In genomic region chr5:173327948-173328895, GRCh38 we compare ENCODE assay signal across 1 cellular context.
A peak's percentile ranks its signal among the peaks of the same experiment; 100 is the strongest.
TF ChIP-seq lines count a peak whose summit lies in the region.

A gene with protein sequence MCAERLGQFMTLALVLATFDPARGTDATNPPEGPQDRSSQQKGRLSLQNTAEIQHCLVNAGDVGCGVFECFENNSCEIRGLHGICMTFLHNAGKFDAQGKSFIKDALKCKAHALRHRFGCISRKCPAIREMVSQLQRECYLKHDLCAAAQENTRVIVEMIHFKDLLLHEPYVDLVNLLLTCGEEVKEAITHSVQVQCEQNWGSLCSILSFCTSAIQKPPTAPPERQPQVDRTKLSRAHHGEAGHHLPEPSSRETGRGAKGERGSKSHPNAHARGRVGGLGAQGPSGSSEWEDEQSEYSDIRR (minus strand): TSS chr5:173328414. CDS start chr5:173328193, 221 bp downstream.

TF ChIP-seq in K562, 482 proteins besides CTCF, POLR2A, EP300 and RAD21 (continued from another document and continues in another):
- TF ChIP-seq PRDM10 (IDR thresholded peaks at IDR 0.05; ENCODE audit: partially characterized antibody) (no peak), VEZF1 (CRISPR knock-in tag; IDR thresholded peaks at IDR 0.05) (0 out of 2 replicates have a peak, but pooled peaks have one; percentile 26), CREB3L1 (IDR thresholded peaks at IDR 0.05; ENCODE audit: borderline replicate concordance, low read depth) (peak; percentile 76), ZNF23 (CRISPR knock-in tag; IDR thresholded peaks at IDR 0.05) (no peak), TEAD4 (IDR thresholded peaks at IDR 0.05; ENCODE audit: low read length) (no peak), TEAD4 (CRISPR knock-in tag; IDR thresholded peaks at IDR 0.05; ENCODE audit: borderline replicate concordance) (no peak), CBFA2T2 (conservative IDR thresholded peaks at IDR 0.05) (no peak), KDM2B (CRISPR knock-in tag; IDR thresholded peaks at IDR 0.05) (0 out of 2 replicates have a peak, but pooled peaks have one; percentile 70), ZNF75A (CRISPR knock-in tag; IDR thresholded peaks at IDR 0.05) (no peak), SREBF1 (IDR thresholded peaks at IDR 0.05; ENCODE audit: borderline replicate concordance, low read depth, low read length) (no peak), ZBTB7A (IDR thresholded peaks at IDR 0.05; ENCODE audit: borderline replicate concordance, control insufficient read depth, low read depth, low read length) (peak; percentile 64), THRA (IDR thresholded peaks at IDR 0.05) (no peak), ZFX (CRISPR knock-in tag; IDR thresholded peaks at IDR 0.05) (peak; percentile 62), TOE1 (IDR thresholded peaks at IDR 0.05; ENCODE audit: borderline replicate concordance) (peak; percentile 73), TOE1 (CRISPR knock-in tag; IDR thresholded peaks at IDR 0.05; ENCODE audit: borderline replicate concordance, low read depth) (no peak), ZNF124 (CRISPR knock-in tag; IDR thresholded peaks at IDR 0.05) (0 out of 2 replicates have a peak, but pooled peaks have one; percentile 48), ZNF316 (IDR thresholded peaks at IDR 0.05) (no peak), ZNF764 (CRISPR knock-in tag; IDR thresholded peaks at IDR 0.05; ENCODE audit: low read depth) (no peak), ZNF282 (CRISPR knock-in tag; IDR thresholded peaks at IDR 0.05) (0 out of 2 replicates have a peak, but pooled peaks have one; percentile 87), TAF9B (IDR thresholded peaks at IDR 0.05; ENCODE audit: partially characterized antibody) (no peak), HDAC1 (IDR thresholded peaks at IDR 0.05) (peak in 1 of 2 experiments; percentile 21; a peak in 2 of 4 replicates), MEIS2 (IDR thresholded peaks at IDR 0.05; ENCODE audit: partially characterized antibody) (peak; percentile 3), ESRRA (IDR thresholded peaks at IDR 0.05; ENCODE audit: borderline replicate concordance, low read depth) (no peak), ATF1 (CRISPR knock-in tag; IDR thresholded peaks at IDR 0.05) (no peak), ATF1 (tag; IDR thresholded peaks at IDR 0.05) (peak; percentile 73), ETV1 (tag; conservative IDR thresholded peaks at IDR 0.05; ENCODE audit: low read depth) (0 out of 2 replicates have a peak, but pooled peaks have one; percentile 9), STAT5B (CRISPR knock-in tag; IDR thresholded peaks at IDR 0.05) (no peak), ZFP36 (IDR thresholded peaks at IDR 0.05; ENCODE audit: low read depth, low read length, partially characterized antibody) (no peak), CBX2 (IDR thresholded peaks at IDR 0.05; ENCODE audit: insufficient read depth, low read length, poor library complexity, severe bottlenecking) (no peak), HMGN3 (IDR thresholded peaks at IDR 0.05; ENCODE audit: borderline replicate concordance, extremely low read depth, insufficient read length, low read depth, low read length) (peak; percentile 61), FOXA3 (CRISPR knock-in tag; conservative IDR thresholded peaks at IDR 0.05 in 1 of 2, IDR thresholded peaks at IDR 0.05 in 1 of 2) (0 out of 4 replicates have a peak, but pooled peaks of 1 of the 2 experiments have one; percentile 20), ZNF766 (CRISPR knock-in tag; conservative IDR thresholded peaks at IDR 0.05) (no peak), HDAC2 (IDR thresholded peaks at IDR 0.05) (peak; percentile 63), TFE3 (CRISPR knock-in tag; IDR thresholded peaks at IDR 0.05) (no peak), MTA1 (IDR thresholded peaks at IDR 0.05; ENCODE audit: borderline replicate concordance) (peak; percentile 60; the same call in 1 of the 2 replicates), TEAD1 (CRISPR knock-in tag; IDR thresholded peaks at IDR 0.05) (no peak; a peak in 1 of 4 replicates), E2F1 (CRISPR knock-in tag; IDR thresholded peaks at IDR 0.05) (no peak)
- TF ChIP-seq, protein P1, sequence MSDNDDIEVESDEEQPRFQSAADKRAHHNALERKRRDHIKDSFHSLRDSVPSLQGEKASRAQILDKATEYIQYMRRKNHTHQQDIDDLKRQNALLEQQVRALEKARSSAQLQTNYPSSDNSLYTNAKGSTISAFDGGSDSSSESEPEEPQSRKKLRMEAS (CRISPR knock-in tag; IDR thresholded peaks at IDR 0.05): peak; percentile 80
- TF ChIP-seq, protein P2, sequence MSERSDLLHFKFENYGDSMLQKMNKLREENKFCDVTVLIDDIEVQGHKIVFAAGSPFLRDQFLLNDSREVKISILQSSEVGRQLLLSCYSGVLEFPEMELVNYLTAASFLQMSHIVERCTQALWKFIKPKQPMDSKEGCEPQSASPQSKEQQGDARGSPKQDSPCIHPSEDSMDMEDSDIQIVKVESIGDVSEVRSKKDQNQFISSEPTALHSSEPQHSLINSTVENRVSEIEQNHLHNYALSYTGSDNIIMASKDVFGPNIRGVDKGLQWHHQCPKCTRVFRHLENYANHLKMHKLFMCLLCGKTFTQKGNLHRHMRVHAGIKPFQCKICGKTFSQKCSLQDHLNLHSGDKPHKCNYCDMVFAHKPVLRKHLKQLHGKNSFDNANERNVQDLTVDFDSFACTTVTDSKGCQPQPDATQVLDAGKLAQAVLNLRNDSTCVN (CRISPR knock-in tag; IDR thresholded peaks at IDR 0.05): no peak
- TF ChIP-seq, protein P3, sequence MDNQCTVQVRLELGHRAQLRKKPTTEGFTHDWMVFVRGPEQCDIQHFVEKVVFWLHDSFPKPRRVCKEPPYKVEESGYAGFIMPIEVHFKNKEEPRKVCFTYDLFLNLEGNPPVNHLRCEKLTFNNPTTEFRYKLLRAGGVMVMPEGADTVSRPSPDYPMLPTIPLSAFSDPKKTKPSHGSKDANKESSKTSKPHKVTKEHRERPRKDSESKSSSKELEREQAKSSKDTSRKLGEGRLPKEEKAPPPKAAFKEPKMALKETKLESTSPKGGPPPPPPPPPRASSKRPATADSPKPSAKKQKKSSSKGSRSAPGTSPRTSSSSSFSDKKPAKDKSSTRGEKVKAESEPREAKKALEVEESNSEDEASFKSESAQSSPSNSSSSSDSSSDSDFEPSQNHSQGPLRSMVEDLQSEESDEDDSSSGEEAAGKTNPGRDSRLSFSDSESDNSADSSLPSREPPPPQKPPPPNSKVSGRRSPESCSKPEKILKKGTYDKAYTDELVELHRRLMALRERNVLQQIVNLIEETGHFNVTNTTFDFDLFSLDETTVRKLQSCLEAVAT (IDR thresholded peaks at IDR 0.05): no peak
- TF ChIP-seq, protein P4, sequence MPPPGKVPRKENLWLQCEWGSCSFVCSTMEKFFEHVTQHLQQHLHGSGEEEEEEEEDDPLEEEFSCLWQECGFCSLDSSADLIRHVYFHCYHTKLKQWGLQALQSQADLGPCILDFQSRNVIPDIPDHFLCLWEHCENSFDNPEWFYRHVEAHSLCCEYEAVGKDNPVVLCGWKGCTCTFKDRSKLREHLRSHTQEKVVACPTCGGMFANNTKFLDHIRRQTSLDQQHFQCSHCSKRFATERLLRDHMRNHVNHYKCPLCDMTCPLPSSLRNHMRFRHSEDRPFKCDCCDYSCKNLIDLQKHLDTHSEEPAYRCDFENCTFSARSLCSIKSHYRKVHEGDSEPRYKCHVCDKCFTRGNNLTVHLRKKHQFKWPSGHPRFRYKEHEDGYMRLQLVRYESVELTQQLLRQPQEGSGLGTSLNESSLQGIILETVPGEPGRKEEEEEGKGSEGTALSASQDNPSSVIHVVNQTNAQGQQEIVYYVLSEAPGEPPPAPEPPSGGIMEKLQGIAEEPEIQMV (tag; conservative IDR thresholded peaks at IDR 0.05; ENCODE audit: low read depth): 0 out of 2 replicates have a peak, but pooled peaks have one; percentile 16
- TF ChIP-seq, protein P5, sequence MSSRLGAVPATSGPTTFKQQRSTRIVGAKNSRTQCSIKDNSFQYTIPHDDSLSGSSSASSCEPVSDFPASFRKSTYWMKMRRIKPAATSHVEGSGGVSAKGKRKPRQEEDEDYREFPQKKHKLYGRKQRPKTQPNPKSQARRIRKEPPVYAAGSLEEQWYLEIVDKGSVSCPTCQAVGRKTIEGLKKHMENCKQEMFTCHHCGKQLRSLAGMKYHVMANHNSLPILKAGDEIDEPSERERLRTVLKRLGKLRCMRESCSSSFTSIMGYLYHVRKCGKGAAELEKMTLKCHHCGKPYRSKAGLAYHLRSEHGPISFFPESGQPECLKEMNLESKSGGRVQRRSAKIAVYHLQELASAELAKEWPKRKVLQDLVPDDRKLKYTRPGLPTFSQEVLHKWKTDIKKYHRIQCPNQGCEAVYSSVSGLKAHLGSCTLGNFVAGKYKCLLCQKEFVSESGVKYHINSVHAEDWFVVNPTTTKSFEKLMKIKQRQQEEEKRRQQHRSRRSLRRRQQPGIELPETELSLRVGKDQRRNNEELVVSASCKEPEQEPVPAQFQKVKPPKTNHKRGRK (tag; IDR thresholded peaks at IDR 0.05): peak; percentile 71
